Comparison of ENCODE assay signal across 9 cellular contexts in genomic region chr12:89529738-89530137, GRCh38. TPM values are rescaled to one million over a fixed set of nuclear protein-coding genes. Genes with fewer than 3 reads are reported as not detected.
DNase-seq lines count a peak whose midpoint lies in the region; ATAC-seq, FAIRE-seq and TF ChIP-seq lines count a peak whose summit lies in the region.
"Had no signal": no experiment of that assay in that cellular context is flagged by ENCODE, and none has a peak within 500 bp of the region (broad histone marks: within the 10 kb centered on the region; RNA-seq: fewer than 3 reads in every experiment).

No MANE protein-coding gene starts in this region.

- TF ChIP-seq CTCF in K562 (IDR thresholded peaks at IDR 0.05 in 2 of 3, conservative IDR thresholded peaks at IDR 0.05 in 1 of 3; ENCODE audit: insufficient read depth in 2 of 3, low read depth in 1 of 3, low read length in 3 of 3) (peak; percentile 64 to 82 (median 66); a peak in 5 of 6 replicates), HepG2 (CRISPR knock-in tag; IDR thresholded peaks at IDR 0.05) (peak; percentile 74)

- 19% methylated on average over 1 of the region's 1 CpG for WGBS in K562 (ENCODE audit: insufficient coverage, low coverage, missing lambda C conversion rate)
- 56% methylated on average over 1 of the region's 1 CpG for WGBS in HepG2 (ENCODE audit: low lambda C conversion rate)

- H3K79me2 ChIP-seq in K562 (ENCODE audit: control insufficient read depth, insufficient read depth, low read length) (peaks cover 19% of the 10 kb centered on the region), HepG2 (ENCODE audit: insufficient read depth, low read length) (peaks cover 7% of the 10 kb centered on the region)

- H3K36me3 ChIP-seq in K562 (ENCODE audit: control insufficient read depth, insufficient read depth, low read length), result no peaks in the 10 kb centered on the region
- no peaks in the 10 kb centered on the region for H3K36me3 ChIP-seq in HepG2 (replicated peaks in 1 of 2; ENCODE audit: control insufficient read depth in 1 of 2, insufficient read depth in 2 of 2, low read length in 2 of 2)
- H3K36me3 ChIP-seq: BLaER1 had no signal

- in situ Hi-C loops in K562 (cut with MboI) (loop anchor here (5.0 to 25.0 kb wide), 4 partner anchors 57 to 1308 kb away; no protein-coding TSS in a partner anchor), HepG2 (cut with HindIII; ENCODE audit: extremely low pct_ligation_motif_present, low pct_unique_long_range_greater_than_20kb) (loop anchor here (5.0 to 25.0 kb wide), 5 partner anchors 57 to 512 kb away; partner anchors contain the start of gene DUSP6)

- TF ChIP-seq RAD21 in K562 (CRISPR knock-in tag; conservative IDR thresholded peaks at IDR 0.05 in 1 of 2, IDR thresholded peaks at IDR 0.05 in 1 of 2) (peak; percentile 92 to 94), HepG2 (CRISPR knock-in tag; IDR thresholded peaks at IDR 0.05) (peak; percentile 68)

- TF ChIP-seq POLR2A in K562 (conservative IDR thresholded peaks at IDR 0.05), result no peak
- no peak for TF ChIP-seq POLR2A in HepG2 (IDR thresholded peaks at IDR 0.05; ENCODE audit: insufficient read depth in 1 of 2, low read depth in 2 of 2, low read length in 2 of 2)

- H3K4me2 ChIP-seq in K562 (ENCODE audit: insufficient read depth, low read length) (no peak overlapping the region), HepG2 (ENCODE audit: low read depth, low read length) (no peak overlapping the region)
- H3K4me2 ChIP-seq: BLaER1 had no signal

- no peaks in the 10 kb centered on the region for H3K9me3 ChIP-seq in K562 (replicated peaks; ENCODE audit: control insufficient read depth, insufficient read depth, low read depth, low read length)
- no peaks in the 10 kb centered on the region for H3K9me3 ChIP-seq in HepG2 (ENCODE audit: low read length)
- H3K9me3 ChIP-seq: BLaER1 had no signal

- BruUV-seq in K562 (replicated peaks; lab: Mats Ljungman, UMichigan) (no TSS peak), HepG2 (replicated peaks; lab: Mats Ljungman, UMichigan) (no TSS peak)

- POLR2A ChIA-PET in K562 (lab: Yijun Ruan, JAX), result no interaction called here
- POLR2A ChIA-PET in HepG2 (lab: Yijun Ruan, JAX), result no interaction called here

- peak; percentile 18 for DNase-seq in NCI-H187 treated with DMSO at 0.1 percent for 48 hours (lab: John Stamatoyannopoulos, UW)
- DNase-seq in NCI-H187 (lab: John Stamatoyannopoulos, UW), result no peak
- peak; percentile 51 for DNase-seq in HCEC 1CT
- peak; percentile 10 for DNase-seq in NCI-H2171 (lab: John Stamatoyannopoulos, UW)
- peak; percentile 39 to 60 (median 46) for DNase-seq in K562 (ENCODE audit: extremely low read depth in 1 of 4, low spot score in 3 of 4)
- DNase-seq in HepG2 (ENCODE audit: low spot score), result peak; percentile 42
- no peak for DNase-seq in amniotic stem cell (lab: John Stamatoyannopoulos, UW)

- H3K27me3 ChIP-seq in K562 (ENCODE audit: control insufficient read depth in 2 of 2, insufficient read depth in 2 of 2, low read length in 2 of 2), result no peaks in the 10 kb centered on the region
- H3K27me3 ChIP-seq in HepG2 (ENCODE audit: control insufficient read depth in 1 of 2, insufficient read depth in 2 of 2, low read length in 2 of 2), result no peaks in the 10 kb centered on the region
- H3K27me3 ChIP-seq: BLaER1 had no signal

- H3K4me1 ChIP-seq in K562 (replicated peaks in 1 of 2; ENCODE audit: control insufficient read depth in 2 of 2, insufficient read depth in 2 of 2, low read length in 2 of 2) (peaks cover 0 to 15% of the 10 kb centered on the region in 2 experiments; a peak in 3 of 5 replicates), HepG2 (ENCODE audit: insufficient read depth, low read length) (peaks cover 15% of the 10 kb centered on the region)

- TF ChIP-seq EP300 in K562 (IDR thresholded peaks at IDR 0.05; ENCODE audit: low read length) (no peak), HepG2 (IDR thresholded peaks at IDR 0.05; ENCODE audit: low read depth in 2 of 2, low read length in 2 of 2) (no peak), HepG2 (CRISPR knock-in tag; IDR thresholded peaks at IDR 0.05; ENCODE audit: borderline replicate concordance) (no peak)

- no peak overlapping the region for H3K4me3 ChIP-seq in K562
- no peak overlapping the region for H3K4me3 ChIP-seq in HepG2 (replicated peaks in 1 of 3; ENCODE audit: insufficient read depth in 1 of 3, low read depth in 2 of 3, low read length in 3 of 3)
- H3K4me3 ChIP-seq: BLaER1 had no signal

- peak; percentile 26; the same call in 2 of the 3 replicates for ATAC-seq in K562
- ATAC-seq in HepG2, result no peak
- ATAC-seq in GM21786 (IDR thresholded peaks at IDR 0.05; ENCODE audit: unreplicated experiment), result no peak

- H3K27ac ChIP-seq in K562 (ENCODE audit: extremely low read depth, low read depth, low read length) (no peak overlapping the region), HepG2 (ENCODE audit: extremely low read length, insufficient read depth, low read length) (no peak overlapping the region)
- H3K27ac ChIP-seq: BLaER1 had no signal

- H4K20me1 ChIP-seq in K562 (replicated peaks; ENCODE audit: control insufficient read depth, insufficient read depth, low read length) (no peaks in the 10 kb centered on the region), HepG2 (ENCODE audit: insufficient read depth, low read length) (no peaks in the 10 kb centered on the region)

- FAIRE-seq in K562 (lab: Jason Lieb, UNC) (peak; percentile 82), HepG2 (lab: Jason Lieb, UNC) (peak; percentile 4)

- CTCF ChIA-PET in K562 (lab: Yijun Ruan, JAX; ENCODE audit: low intra/inter-chr PET ratio) (interaction anchor here (0.6 to 3.1 kb wide), 6 partner anchors 55 to 1417 kb away, joined by 3 to 19 read pairs (median 4); no protein-coding TSS in a partner anchor), HepG2 (lab: Yijun Ruan, JAX; ENCODE audit: low intra/inter-chr PET ratio, low total read pairs) (interaction anchor here (1.4 to 3.6 kb wide), 6 partner anchors 54 to 512 kb away, joined by 3 to 50 read pairs (median 10); no protein-coding TSS in a partner anchor)

- no peaks in the 10 kb centered on the region for H3K9me1 ChIP-seq in K562 (ENCODE audit: control insufficient read depth, insufficient read depth, low read length)

- H3K9ac ChIP-seq in K562 (ENCODE audit: insufficient read depth in 1 of 2, low read depth in 2 of 2, low read length in 2 of 2) (no peak overlapping the region), HepG2 (ENCODE audit: insufficient read depth, low read depth, low read length) (no peak overlapping the region)
- H3K9ac ChIP-seq: BLaER1 had no signal

- H2AFZ ChIP-seq in K562 (ENCODE audit: low read depth, low read length) (no peak overlapping the region), HepG2 (ENCODE audit: low read length) (no peak overlapping the region)

- intact Hi-C loops in K562 (cut with micrococcal nuclease) (loop anchor here (1.0 to 10.0 kb wide), 4 partner anchors 59 to 1385 kb away; partner anchors contain the start of genes CEP290 and TMTC3), HepG2 (cut with micrococcal nuclease; ENCODE audit: unreplicated experiment) (loop anchor here (1.0 to 5.0 kb wide), 3 partner anchors 59 to 510 kb away; no protein-coding TSS in a partner anchor)

RNA-seq across cellular contexts. Expression of gene POC1B, which starts 3.9 kb away (rescaled TPM):
- total RNA-seq in K562 (2011; cell fraction: chromatin; rRNA removed; ENCODE audit: low replicate concordance), result 15.1 and 44.2 TPM in 2 replicates
- 8.5 and 10.4 TPM in 2 replicates for total RNA-seq in K562 (2011; cell fraction: nucleolus; rRNA removed)
- total RNA-seq in K562 (2011; cell fraction: nucleoplasm; rRNA removed), result 18.7 and 19.4 TPM in 2 replicates
- total RNA-seq in K562 (2014; rRNA removed) (8.1 and 9.7 TPM in 2 replicates), K562 (2014; rRNA removed; fragmentation: Illumina TruSeq; extraction: Trizol) (15.2 and 16.4 TPM in 2 replicates), K562 (2015; rRNA removed; fragmentation: Illumina TruSeq; extraction: Trizol) (11.2 and 13.5 TPM in 2 replicates), K562 (2021) (10.4 and 10.8 TPM in 2 replicates), HepG2 (2016; rRNA removed; fragmentation: Illumina TruSeq; extraction: Trizol) (11.0 and 15.1 TPM in 2 replicates)
- polyA plus RNA-seq in K562 (2011; rRNA removed) (14.3 and 16.1 TPM in 2 replicates), K562 (2014; fragmentation: Illumina TruSeq; extraction: Trizol) (11.8 and 15.3 TPM in 2 replicates), K562 (2014; fragmentation: Nextera tagmentation; extraction: Ambion mirVana) (1 to 10 TPM; 4.5 to 7.8 TPM), K562 (2014; rRNA removed) (8.0 and 11.2 TPM in 2 replicates), HepG2 (2011; rRNA removed) (6.7 and 9.3 TPM in 2 replicates)
- 6.5 and 10.5 TPM in 2 replicates for polyA plus RNA-seq in K562 (2011; cell fraction: cytosol; rRNA removed)
- polyA plus RNA-seq in K562 (2011; cell fraction: nucleus; rRNA removed), result 6.8 and 7.4 TPM in 2 replicates
- polyA plus RNA-seq in K562 (2012), result 10.1 and 18.5 TPM in 2 replicates
- polyA minus RNA-seq in K562 (2011; rRNA and poly(A)+ RNA removed), result 30.7 and 37.5 TPM in 2 replicates
- polyA minus RNA-seq in K562 (2011; cell fraction: cytosol; rRNA and poly(A)+ RNA removed), result 8.6 and 10.8 TPM in 2 replicates
- polyA minus RNA-seq in K562 (2011; cell fraction: nucleus; rRNA and poly(A)+ RNA removed), result 15.1 and 21.1 TPM in 2 replicates
- 15.0 and 17.8 TPM in 2 replicates for total RNA-seq in HepG2 (2016; cell fraction: cytosol; rRNA removed; fragmentation: Illumina TruSeq; extraction: Trizol; ENCODE audit: low read depth)
- 12.2 and 14.9 TPM in 2 replicates for total RNA-seq in HepG2 (2016; cell fraction: insoluble cytoplasmic fraction; rRNA removed; fragmentation: Illumina TruSeq; extraction: Trizol)
- 10.9 and 13.1 TPM in 2 replicates for total RNA-seq in HepG2 (2016; cell fraction: membrane; rRNA removed; fragmentation: Illumina TruSeq; extraction: Trizol)
- total RNA-seq in HepG2 (2016; cell fraction: nucleus; rRNA removed; fragmentation: Illumina TruSeq; extraction: Trizol), result 13.4 and 14.0 TPM in 2 replicates
- polyA plus RNA-seq in HepG2 (2011; cell fraction: cytosol; rRNA removed), result 5.0 and 6.4 TPM in 2 replicates
- polyA plus RNA-seq in HepG2 (2011; cell fraction: nucleus; rRNA removed), result 4.1 and 5.2 TPM in 2 replicates
- polyA plus RNA-seq in HepG2 (2012), result 8.6 and 8.9 TPM in 2 replicates
- polyA plus RNA-seq in HepG2 (2016; cell fraction: cytosol; fragmentation: Illumina TruSeq; extraction: Trizol; ENCODE audit: low read depth), result 3.2 TPM in 2 replicates
- 16.2 and 19.6 TPM in 2 replicates for polyA plus RNA-seq in HepG2 (2016; cell fraction: insoluble cytoplasmic fraction; fragmentation: Illumina TruSeq; extraction: Trizol; ENCODE audit: low read depth)
- 8.7 and 9.2 TPM in 2 replicates for polyA plus RNA-seq in HepG2 (2016; cell fraction: membrane; fragmentation: Illumina TruSeq; extraction: Trizol; ENCODE audit: low read depth)
- 10.3 and 10.9 TPM in 2 replicates for polyA plus RNA-seq in HepG2 (2016; cell fraction: nucleus; fragmentation: Illumina TruSeq; extraction: Trizol; ENCODE audit: insufficient read depth, low read depth)
- polyA minus RNA-seq in HepG2 (2011; rRNA and poly(A)+ RNA removed; ENCODE audit: low replicate concordance), result 11.2 and 11.6 TPM in 2 replicates
- 9.3 and 11.3 TPM in 2 replicates for polyA minus RNA-seq in HepG2 (2011; cell fraction: cytosol; rRNA and poly(A)+ RNA removed)
- 37.2 and 39.2 TPM in 2 replicates for polyA minus RNA-seq in HepG2 (2011; cell fraction: nucleus; rRNA and poly(A)+ RNA removed)

RNA-seq across cellular contexts. Expression of gene GALNT4, which starts 5.1 kb away (rescaled TPM):
- 4.4 and 11.7 TPM in 2 replicates for total RNA-seq in K562 (2011; cell fraction: chromatin; rRNA removed; ENCODE audit: low replicate concordance)
- total RNA-seq in K562 (2011; cell fraction: nucleolus; rRNA removed), result 3.8 TPM in 2 replicates
- total RNA-seq in K562 (2011; cell fraction: nucleoplasm; rRNA removed), result 6.3 and 6.6 TPM in 2 replicates
- 3.0 and 3.4 TPM in 2 replicates for total RNA-seq in K562 (2014; rRNA removed)
- total RNA-seq in K562 (2014; rRNA removed; fragmentation: Illumina TruSeq; extraction: Trizol), result 4.6 and 5.9 TPM in 2 replicates
- total RNA-seq in K562 (2015; rRNA removed; fragmentation: Illumina TruSeq; extraction: Trizol), result 3.4 and 3.8 TPM in 2 replicates
- total RNA-seq in K562 (2021), result 3.4 and 3.5 TPM in 2 replicates
- 1.6 and 1.9 TPM in 2 replicates for polyA plus RNA-seq in K562 (2011; rRNA removed)
- polyA plus RNA-seq in K562 (2011; cell fraction: cytosol; rRNA removed), result 0.30 and 1.2 TPM in 2 replicates
- 0.77 and 1.1 TPM in 2 replicates for polyA plus RNA-seq in K562 (2011; cell fraction: nucleus; rRNA removed)
- polyA plus RNA-seq in K562 (2012), result 2.8 and 2.9 TPM in 2 replicates
- polyA plus RNA-seq in K562 (2014; fragmentation: Illumina TruSeq; extraction: Trizol), result 2.3 and 2.5 TPM in 2 replicates
- polyA plus RNA-seq in K562 (2014; fragmentation: Nextera tagmentation; extraction: Ambion mirVana), result 1 to 10 TPM; 1.2 to 1.3 TPM
- polyA plus RNA-seq in K562 (2014; rRNA removed), result 1.7 and 3.6 TPM in 2 replicates
- polyA minus RNA-seq in K562 (2011; rRNA and poly(A)+ RNA removed), result 3.7 and 4.5 TPM in 2 replicates
- polyA minus RNA-seq in K562 (2011; cell fraction: cytosol; rRNA and poly(A)+ RNA removed), result 0.27 and 0.86 TPM in 2 replicates
- polyA minus RNA-seq in K562 (2011; cell fraction: nucleus; rRNA and poly(A)+ RNA removed), result 2.3 and 4.7 TPM in 2 replicates
- total RNA-seq in HepG2 (2016; rRNA removed; fragmentation: Illumina TruSeq; extraction: Trizol), result 5.2 and 6.8 TPM in 2 replicates
- 0.40 and 0.44 TPM in 2 replicates for total RNA-seq in HepG2 (2016; cell fraction: cytosol; rRNA removed; fragmentation: Illumina TruSeq; extraction: Trizol; ENCODE audit: low read depth)
- 5.0 and 7.1 TPM in 2 replicates for total RNA-seq in HepG2 (2016; cell fraction: insoluble cytoplasmic fraction; rRNA removed; fragmentation: Illumina TruSeq; extraction: Trizol)
- 1.5 and 2.0 TPM in 2 replicates for total RNA-seq in HepG2 (2016; cell fraction: membrane; rRNA removed; fragmentation: Illumina TruSeq; extraction: Trizol)
- 9.2 TPM in 2 replicates for total RNA-seq in HepG2 (2016; cell fraction: nucleus; rRNA removed; fragmentation: Illumina TruSeq; extraction: Trizol)
- 3.8 and 4.9 TPM in 2 replicates for polyA plus RNA-seq in HepG2 (2011; rRNA removed)
- 2.5 and 3.6 TPM in 2 replicates for polyA plus RNA-seq in HepG2 (2011; cell fraction: cytosol; rRNA removed)
- polyA plus RNA-seq in HepG2 (2011; cell fraction: nucleus; rRNA removed), result 1.4 and 2.0 TPM in 2 replicates
- 4.4 and 4.6 TPM in 2 replicates for polyA plus RNA-seq in HepG2 (2012)
- polyA plus RNA-seq in HepG2 (2016; cell fraction: cytosol; fragmentation: Illumina TruSeq; extraction: Trizol; ENCODE audit: low read depth), result 0.11 TPM in 1 of 2 replicates, not detected in the other
- polyA plus RNA-seq in HepG2 (2016; cell fraction: insoluble cytoplasmic fraction; fragmentation: Illumina TruSeq; extraction: Trizol; ENCODE audit: low read depth), result 1.5 and 2.1 TPM in 2 replicates
- polyA plus RNA-seq in HepG2 (2016; cell fraction: membrane; fragmentation: Illumina TruSeq; extraction: Trizol; ENCODE audit: low read depth), result 0.45 and 0.93 TPM in 2 replicates
- 7.7 and 8.9 TPM in 2 replicates for polyA plus RNA-seq in HepG2 (2016; cell fraction: nucleus; fragmentation: Illumina TruSeq; extraction: Trizol; ENCODE audit: insufficient read depth, low read depth)
- polyA minus RNA-seq in HepG2 (2011; rRNA and poly(A)+ RNA removed; ENCODE audit: low replicate concordance), result 0.37 and 2.5 TPM in 2 replicates
- 6.9 and 8.2 TPM in 2 replicates for polyA minus RNA-seq in HepG2 (2011; cell fraction: cytosol; rRNA and poly(A)+ RNA removed)
- 8.8 TPM in 2 replicates for polyA minus RNA-seq in HepG2 (2011; cell fraction: nucleus; rRNA and poly(A)+ RNA removed)

Comparison
In these comparisons a context has a peak if more than half of its experiments do, and no peak if none do; other contexts are left out.
1. DNase-seq: peak in NCI-H187 treated with DMSO at 0.1 percent for 48 hours (single experiment), HCEC 1CT (single experiment), NCI-H2171 (single experiment), K562 (4 of 4) and HepG2 (single experiment); none in NCI-H187 (0 of 2) and amniotic stem cell (single experiment).